Comparison of ENCODE assay signal across 24 cellular contexts in the genomic region with DNA sequence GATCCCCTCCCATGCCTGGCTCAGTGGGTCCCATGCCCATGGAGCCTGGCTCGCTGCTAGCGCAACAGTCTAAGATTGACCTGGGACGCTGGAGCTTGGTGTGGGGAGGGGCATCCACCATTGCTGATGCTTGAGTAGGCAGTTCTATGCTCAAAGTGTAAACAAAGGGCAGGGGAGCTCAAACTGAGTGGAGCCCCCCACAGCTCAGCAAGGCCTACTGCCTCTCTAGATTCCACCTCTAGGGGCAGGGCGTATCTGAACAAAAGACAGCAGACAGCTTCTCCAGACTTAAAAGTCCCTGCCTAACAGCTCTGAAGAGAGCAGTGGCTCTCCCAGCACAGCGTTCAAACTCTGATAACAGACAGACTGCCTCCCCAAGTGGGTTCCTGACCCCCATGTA. TPM values are rescaled to one million over a fixed set of nuclear protein-coding genes. Genes with fewer than 3 reads are reported as not detected.
"Had no signal": no experiment of that assay in that cellular context is flagged by ENCODE, and none has a peak within 500 bp of the region (broad histone marks: within the 10 kb centered on the region; RNA-seq: fewer than 3 reads in every experiment).

No MANE protein-coding gene starts in this region.

- H3K4me1 ChIP-seq: left ventricle myocardium inferior, pancreas, psoas muscle, right lobe of liver, suprapubic skin, tibial artery, upper lobe of right lung had no signal

- H3K9me3 ChIP-seq: left ventricle myocardium inferior, pancreas, psoas muscle, right lobe of liver, suprapubic skin, thoracic aorta, tibial artery, upper lobe of right lung had no signal

- H3K36me3 ChIP-seq: left ventricle myocardium inferior, pancreas, right lobe of liver, suprapubic skin, thoracic aorta, tibial artery, upper lobe of right lung had no signal

- H3K27ac Mint-ChIP-seq: naive B cell; natural killer cell; stimulated activated naive B cell treated with anti-CD40 and anti-IgM and Interleukin-4, amounts not matched to agents 10 μg/mL and 1 μg/mL and 100 μg/mL, for 72 hours had no signal

- H3K9me3 Mint-ChIP-seq: natural killer cell; stimulated activated naive B cell treated with anti-CD40 and anti-IgM and Interleukin-4, amounts not matched to agents 10 μg/mL and 1 μg/mL and 100 μg/mL, for 72 hours had no signal

- ATAC-seq: natural killer cell; pancreas; psoas muscle; right lobe of liver; stimulated activated naive B cell treated with anti-CD40 and anti-IgM and Interleukin-4, amounts not matched to agents 10 μg/mL and 1 μg/mL and 100 μg/mL, for 72 hours; stimulated activated naive CD8-positive, alpha-beta T cell treated with anti-CD3 and anti-CD28 coated beads, Interleukin-15, Interleukin-2, amounts not matched to agents 100 U/mL and 50 U/mL, for 24 hours; upper lobe of right lung had no signal

- H3K4me3 ChIP-seq: left ventricle myocardium inferior, lung, pancreas, psoas muscle, right lobe of liver, smooth muscle cell, suprapubic skin, thoracic aorta, tibial artery, upper lobe of right lung had no signal

- H3K4me3 Mint-ChIP-seq: naive B cell; natural killer cell; stimulated activated naive B cell treated with anti-CD40 and anti-IgM and Interleukin-4, amounts not matched to agents 10 μg/mL and 1 μg/mL and 100 μg/mL, for 72 hours had no signal

- H3K4me2 ChIP-seq: smooth muscle cell had no signal

- DNase-seq: head of caudate nucleus; hypothalamus; islet precursor cell; left ventricle myocardium inferior; naive B cell; natural killer cell; nucleus accumbens; pancreas; posterior cingulate gyrus; psoas muscle; right lobe of liver; stimulated activated CD4-positive, alpha-beta T cell treated with anti-CD3 and anti-CD28 coated beads, Interleukin-1b, Interleukin-23, amount 100 ng/mL, for 48 hours; stimulated activated CD4-positive, alpha-beta T cell treated with anti-CD3 and anti-CD28 coated beads, Interleukin-4, amount 100 ng/mL, for 1 hour; stimulated activated naive B cell treated with anti-CD40 and anti-IgM and Interleukin-4, amounts not matched to agents 10 μg/mL and 1 μg/mL and 100 μg/mL, for 72 hours; stimulated activated naive CD8-positive, alpha-beta T cell treated with anti-CD3 and anti-CD28 coated beads, Interleukin-15, Interleukin-2, amounts not matched to agents 100 U/mL and 50 U/mL, for 24 hours; tibial artery; trophoblast cell; upper lobe of right lung had no signal

- H3K36me3 Mint-ChIP-seq: naive B cell; natural killer cell; stimulated activated naive B cell treated with anti-CD40 and anti-IgM and Interleukin-4, amounts not matched to agents 10 μg/mL and 1 μg/mL and 100 μg/mL, for 72 hours had no signal

- H3K27me3 ChIP-seq: pancreas, right lobe of liver, upper lobe of right lung had no signal

- H3K27ac ChIP-seq: left ventricle myocardium inferior, pancreas, psoas muscle, right lobe of liver, suprapubic skin, thoracic aorta, tibial artery, upper lobe of right lung had no signal

- H3K4me1 Mint-ChIP-seq: naive B cell; natural killer cell; stimulated activated naive B cell treated with anti-CD40 and anti-IgM and Interleukin-4, amounts not matched to agents 10 μg/mL and 1 μg/mL and 100 μg/mL, for 72 hours had no signal

RNA-seq across cellular contexts. Expression of gene FFAR4, which starts 31.2 kb away (rescaled TPM):
- total RNA-seq: kidney epithelial cell, natural killer cell, osteoblast, smooth muscle cell had no signal
